Comparison of ENCODE assay signal across 8 cellular contexts in the genomic region with DNA sequence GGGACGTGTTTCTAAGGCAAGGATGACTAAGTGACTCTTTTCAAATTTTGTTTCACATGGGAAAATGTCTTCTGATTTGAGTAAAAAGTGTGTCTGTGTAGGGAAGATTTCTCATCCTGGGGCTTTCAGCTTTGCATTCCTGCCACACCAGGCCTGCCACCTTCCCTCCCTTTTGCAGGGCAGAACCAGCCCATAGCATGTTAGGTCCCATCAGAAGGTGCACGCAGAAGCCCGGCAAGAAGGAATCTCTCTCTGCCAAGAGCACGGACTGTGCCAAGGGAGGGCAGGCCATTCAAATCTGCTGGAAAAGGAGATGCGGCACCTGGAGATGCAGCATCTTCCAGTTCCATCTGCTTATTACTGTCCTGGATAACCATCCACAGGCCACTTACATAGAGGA.
"Had no signal": no experiment of that assay in that cellular context is flagged by ENCODE, and none has a peak within 500 bp of the region (broad histone marks: within the 10 kb centered on the region; RNA-seq: fewer than 3 reads in every experiment).

No MANE protein-coding gene starts in this region.

- H3K4me3 ChIP-seq: HAP-1 had no signal

- H3K27ac ChIP-seq: HL-60 had no signal

- DNase-seq: GOT3, H7, HFFc6, KBM-7 had no signal

- H3K36me3 ChIP-seq: HAP-1 had no signal

- H3K9me3 ChIP-seq: HAP-1 had no signal

- H3K4me1 ChIP-seq: HAP-1 had no signal

- ATAC-seq: HCT116, HepG2 had no signal
